7 cellular contexts compared by ENCODE assay signal in genomic region chr6:151211075-151211474, GRCh38. TPM values are rescaled to one million over a fixed set of nuclear protein-coding genes. Genes with fewer than 3 reads are reported as not detected.
"Had no signal": no experiment of that assay in that cellular context is flagged by ENCODE, and none has a peak within 500 bp of the region (broad histone marks: within the 10 kb centered on the region; RNA-seq: fewer than 3 reads in every experiment).

No MANE protein-coding gene starts in this region.

- H3K4me2 ChIP-seq: GM23338 had no signal

- H2AFZ ChIP-seq: GM23338 had no signal

- FAIRE-seq: HTR-8/SVneo had no signal

- ATAC-seq: GM23338 had no signal

- H3K36me3 ChIP-seq: HAP-1 had no signal

- H3K4me3 ChIP-seq: GM23338, HAP-1 had no signal

- DNase-seq: H7, HFFc6, KG1 had no signal

RNA-seq across cellular contexts. Expression of gene AKAP12, which starts 28.7 kb away (rescaled TPM):
- polyA plus RNA-seq: IgD-negative memory B cell had no signal
